24 cellular contexts compared by ENCODE assay signal in the genomic region with DNA sequence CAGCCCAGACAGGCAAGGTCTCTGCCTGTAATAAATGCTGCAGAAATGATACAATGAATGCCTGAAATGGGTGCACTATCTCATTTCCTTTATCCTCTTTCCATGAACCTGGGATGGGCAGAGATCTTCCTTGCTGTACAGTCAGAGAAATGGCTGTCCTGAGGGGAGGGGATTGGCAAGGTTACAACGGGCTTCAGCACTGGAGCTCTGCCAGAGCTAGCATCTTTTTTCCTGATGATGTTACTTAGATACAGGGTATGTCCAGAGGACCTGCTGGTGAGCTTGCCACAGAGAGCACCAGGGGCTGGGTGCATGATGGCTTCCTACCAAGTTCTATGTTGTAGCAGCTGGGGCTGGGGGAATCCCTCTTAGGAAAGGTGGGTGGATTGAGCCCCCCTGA.
"Had no signal": no experiment of that assay in that cellular context is flagged by ENCODE, and none has a peak within 500 bp of the region (broad histone marks: within the 10 kb centered on the region; RNA-seq: fewer than 3 reads in every experiment).

No MANE protein-coding gene starts in this region.

- FAIRE-seq: endothelial cell of umbilical vein, islet of Langerhans had no signal

- H3K4me3 ChIP-seq: colonic mucosa, esophagus muscularis mucosa, heart right ventricle, left lung, prostate gland, right atrium auricular region, testis, tibial artery had no signal

- DNase-seq: colonic mucosa; effector CD8-positive, alpha-beta T cell; endodermal cell; foreskin melanocyte; glutamatergic neuron; heart right ventricle; hippocampal formation; left cardiac atrium; left lung; mesenchymal stem cell; naive thymus-derived CD4-positive, alpha-beta T cell; nephron progenitor cell; nucleus accumbens; stimulated activated CD4-positive, alpha-beta T cell treated with anti-CD3 and anti-CD28 coated beads, Interleukin-2, amount 100 ng/mL, for 24 hours; stimulated activated CD4-positive, alpha-beta T cell treated with anti-CD3 and anti-CD28 coated beads, Interleukin-4, amount 100 ng/mL, for 24 hours; stimulated activated naive CD8-positive, alpha-beta T cell treated with anti-CD3 and anti-CD28 coated beads, Interleukin-15, Interleukin-2, amounts not matched to agents 100 U/mL and 50 U/mL, for 24 hours; substantia nigra; testis; tibial artery had no signal
